ENCODE assay signal across 1 cellular context in the genomic region with DNA sequence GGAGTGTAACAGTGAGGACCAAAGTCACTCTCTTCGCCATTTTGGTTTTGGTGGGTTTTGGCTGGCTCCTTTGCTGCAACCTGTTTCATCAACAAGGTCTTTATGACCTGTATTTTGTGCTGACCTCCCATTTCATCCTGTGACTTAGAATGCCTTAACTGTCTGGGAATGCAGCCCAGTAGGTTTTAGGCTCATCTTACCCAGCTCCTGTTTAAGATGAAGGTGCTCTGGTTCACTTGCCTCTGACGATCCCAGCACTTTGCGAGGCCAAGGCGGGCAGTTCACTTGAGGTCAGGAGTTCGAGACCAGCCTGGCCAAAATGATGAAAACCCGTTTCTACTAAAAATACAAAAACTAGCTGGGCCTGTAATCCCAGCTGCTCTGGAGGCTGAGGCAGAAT.
TF ChIP-seq lines count a peak whose summit lies in the region.

No MANE protein-coding gene starts in this region.

TF ChIP-seq in GM23338, 12 proteins besides CTCF, POLR2A, EP300 and RAD21 (continued from another document):
- TF ChIP-seq ZNF331 (CRISPR knock-in tag; IDR thresholded peaks at IDR 0.05; ENCODE audit: low read depth): no peak
- no peak for TF ChIP-seq JUNB (IDR thresholded peaks at IDR 0.05; ENCODE audit: unreplicated experiment)
- TF ChIP-seq NANOG (IDR thresholded peaks at IDR 0.05; ENCODE audit: borderline replicate concordance): no peak
- TF ChIP-seq, protein P1, sequence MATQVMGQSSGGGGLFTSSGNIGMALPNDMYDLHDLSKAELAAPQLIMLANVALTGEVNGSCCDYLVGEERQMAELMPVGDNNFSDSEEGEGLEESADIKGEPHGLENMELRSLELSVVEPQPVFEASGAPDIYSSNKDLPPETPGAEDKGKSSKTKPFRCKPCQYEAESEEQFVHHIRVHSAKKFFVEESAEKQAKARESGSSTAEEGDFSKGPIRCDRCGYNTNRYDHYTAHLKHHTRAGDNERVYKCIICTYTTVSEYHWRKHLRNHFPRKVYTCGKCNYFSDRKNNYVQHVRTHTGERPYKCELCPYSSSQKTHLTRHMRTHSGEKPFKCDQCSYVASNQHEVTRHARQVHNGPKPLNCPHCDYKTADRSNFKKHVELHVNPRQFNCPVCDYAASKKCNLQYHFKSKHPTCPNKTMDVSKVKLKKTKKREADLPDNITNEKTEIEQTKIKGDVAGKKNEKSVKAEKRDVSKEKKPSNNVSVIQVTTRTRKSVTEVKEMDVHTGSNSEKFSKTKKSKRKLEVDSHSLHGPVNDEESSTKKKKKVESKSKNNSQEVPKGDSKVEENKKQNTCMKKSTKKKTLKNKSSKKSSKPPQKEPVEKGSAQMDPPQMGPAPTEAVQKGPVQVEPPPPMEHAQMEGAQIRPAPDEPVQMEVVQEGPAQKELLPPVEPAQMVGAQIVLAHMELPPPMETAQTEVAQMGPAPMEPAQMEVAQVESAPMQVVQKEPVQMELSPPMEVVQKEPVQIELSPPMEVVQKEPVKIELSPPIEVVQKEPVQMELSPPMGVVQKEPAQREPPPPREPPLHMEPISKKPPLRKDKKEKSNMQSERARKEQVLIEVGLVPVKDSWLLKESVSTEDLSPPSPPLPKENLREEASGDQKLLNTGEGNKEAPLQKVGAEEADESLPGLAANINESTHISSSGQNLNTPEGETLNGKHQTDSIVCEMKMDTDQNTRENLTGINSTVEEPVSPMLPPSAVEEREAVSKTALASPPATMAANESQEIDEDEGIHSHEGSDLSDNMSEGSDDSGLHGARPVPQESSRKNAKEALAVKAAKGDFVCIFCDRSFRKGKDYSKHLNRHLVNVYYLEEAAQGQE (IDR thresholded peaks at IDR 0.05; ENCODE audit: unreplicated experiment): no peak
- no peak for TF ChIP-seq POLR2AphosphoS5 (IDR thresholded peaks at IDR 0.05; ENCODE audit: low read depth)
- no peak for TF ChIP-seq ZNF114 (CRISPR knock-in tag; IDR thresholded peaks at IDR 0.05)
- TF ChIP-seq, protein P2, sequence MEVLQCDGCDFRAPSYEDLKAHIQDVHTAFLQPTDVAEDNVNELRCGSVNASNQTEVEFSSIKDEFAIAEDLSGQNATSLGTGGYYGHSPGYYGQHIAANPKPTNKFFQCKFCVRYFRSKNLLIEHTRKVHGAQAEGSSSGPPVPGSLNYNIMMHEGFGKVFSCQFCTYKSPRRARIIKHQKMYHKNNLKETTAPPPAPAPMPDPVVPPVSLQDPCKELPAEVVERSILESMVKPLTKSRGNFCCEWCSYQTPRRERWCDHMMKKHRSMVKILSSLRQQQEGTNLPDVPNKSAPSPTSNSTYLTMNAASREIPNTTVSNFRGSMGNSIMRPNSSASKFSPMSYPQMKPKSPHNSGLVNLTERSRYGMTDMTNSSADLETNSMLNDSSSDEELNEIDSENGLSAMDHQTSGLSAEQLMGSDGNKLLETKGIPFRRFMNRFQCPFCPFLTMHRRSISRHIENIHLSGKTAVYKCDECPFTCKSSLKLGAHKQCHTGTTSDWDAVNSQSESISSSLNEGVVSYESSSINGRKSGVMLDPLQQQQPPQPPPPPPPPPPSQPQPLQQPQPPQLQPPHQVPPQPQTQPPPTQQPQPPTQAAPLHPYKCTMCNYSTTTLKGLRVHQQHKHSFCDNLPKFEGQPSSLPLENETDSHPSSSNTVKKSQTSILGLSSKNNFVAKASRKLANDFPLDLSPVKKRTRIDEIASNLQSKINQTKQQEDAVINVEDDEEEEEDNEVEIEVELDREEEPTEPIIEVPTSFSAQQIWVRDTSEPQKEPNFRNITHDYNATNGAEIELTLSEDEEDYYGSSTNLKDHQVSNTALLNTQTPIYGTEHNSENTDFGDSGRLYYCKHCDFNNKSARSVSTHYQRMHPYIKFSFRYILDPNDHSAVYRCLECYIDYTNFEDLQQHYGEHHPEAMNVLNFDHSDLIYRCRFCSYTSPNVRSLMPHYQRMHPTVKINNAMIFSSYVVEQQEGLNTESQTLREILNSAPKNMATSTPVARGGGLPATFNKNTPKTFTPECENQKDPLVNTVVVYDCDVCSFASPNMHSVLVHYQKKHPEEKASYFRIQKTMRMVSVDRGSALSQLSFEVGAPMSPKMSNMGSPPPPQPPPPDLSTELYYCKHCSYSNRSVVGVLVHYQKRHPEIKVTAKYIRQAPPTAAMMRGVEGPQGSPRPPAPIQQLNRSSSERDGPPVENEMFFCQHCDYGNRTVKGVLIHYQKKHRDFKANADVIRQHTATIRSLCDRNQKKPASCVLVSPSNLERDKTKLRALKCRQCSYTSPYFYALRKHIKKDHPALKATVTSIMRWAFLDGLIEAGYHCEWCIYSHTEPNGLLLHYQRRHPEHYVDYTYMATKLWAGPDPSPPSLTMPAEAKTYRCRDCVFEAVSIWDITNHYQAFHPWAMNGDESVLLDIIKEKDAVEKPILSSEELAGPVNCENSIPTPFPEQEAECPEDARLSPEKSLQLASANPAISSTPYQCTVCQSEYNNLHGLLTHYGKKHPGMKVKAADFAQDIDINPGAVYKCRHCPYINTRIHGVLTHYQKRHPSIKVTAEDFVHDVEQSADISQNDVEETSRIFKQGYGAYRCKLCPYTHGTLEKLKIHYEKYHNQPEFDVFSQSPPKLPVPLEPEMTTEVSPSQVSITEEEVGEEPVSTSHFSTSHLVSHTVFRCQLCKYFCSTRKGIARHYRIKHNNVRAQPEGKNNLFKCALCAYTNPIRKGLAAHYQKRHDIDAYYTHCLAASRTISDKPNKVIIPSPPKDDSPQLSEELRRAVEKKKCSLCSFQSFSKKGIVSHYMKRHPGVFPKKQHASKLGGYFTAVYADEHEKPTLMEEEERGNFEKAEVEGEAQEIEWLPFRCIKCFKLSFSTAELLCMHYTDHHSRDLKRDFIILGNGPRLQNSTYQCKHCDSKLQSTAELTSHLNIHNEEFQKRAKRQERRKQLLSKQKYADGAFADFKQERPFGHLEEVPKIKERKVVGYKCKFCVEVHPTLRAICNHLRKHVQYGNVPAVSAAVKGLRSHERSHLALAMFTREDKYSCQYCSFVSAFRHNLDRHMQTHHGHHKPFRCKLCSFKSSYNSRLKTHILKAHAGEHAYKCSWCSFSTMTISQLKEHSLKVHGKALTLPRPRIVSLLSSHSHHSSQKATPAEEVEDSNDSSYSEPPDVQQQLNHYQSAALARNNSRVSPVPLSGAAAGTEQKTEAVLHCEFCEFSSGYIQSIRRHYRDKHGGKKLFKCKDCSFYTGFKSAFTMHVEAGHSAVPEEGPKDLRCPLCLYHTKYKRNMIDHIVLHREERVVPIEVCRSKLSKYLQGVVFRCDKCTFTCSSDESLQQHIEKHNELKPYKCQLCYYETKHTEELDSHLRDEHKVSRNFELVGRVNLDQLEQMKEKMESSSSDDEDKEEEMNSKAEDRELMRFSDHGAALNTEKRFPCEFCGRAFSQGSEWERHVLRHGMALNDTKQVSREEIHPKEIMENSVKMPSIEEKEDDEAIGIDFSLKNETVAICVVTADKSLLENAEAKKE (CRISPR knock-in tag; IDR thresholded peaks at IDR 0.05): no peak
- TF ChIP-seq STAT1 (IDR thresholded peaks at IDR 0.05; ENCODE audit: unreplicated experiment): no peak
